8 cellular contexts compared by ENCODE assay signal in genomic region chr2:55771612-55772011, GRCh38.
A peak's percentile ranks its signal among the peaks of the same experiment; 100 is the strongest.
DNase-seq lines count a peak whose midpoint lies in the region; ATAC-seq and TF ChIP-seq lines count a peak whose summit lies in the region.

No MANE protein-coding gene starts in this region.

- no peaks in the 10 kb centered on the region for H3K27me3 ChIP-seq in RWPE2 (ENCODE audit: insufficient read depth, poor library complexity, severe bottlenecking)
- peaks cover 18% of the 10 kb centered on the region for H3K27me3 ChIP-seq in left ventricle myocardium inferior (ENCODE audit: low read depth)
- H3K27me3 ChIP-seq in vagina = no peaks in the 10 kb centered on the region
- H3K27me3 ChIP-seq in CD4-positive, alpha-beta memory T cell (ENCODE audit: insufficient read depth, low read length) = no peaks in the 10 kb centered on the region

- peaks cover 0 to 7% (median 1%) of the 10 kb centered on the region in 8 donors for H3K9me3 Mint-ChIP-seq in CD4-positive, alpha-beta memory T cell

- DNase-seq in AG08395 (ENCODE audit: low spot score) (peak; percentile 45), HEK293T (ENCODE audit: extremely low spot score) (no peak), RWPE2 (ENCODE audit: low spot score) (no peak), left ventricle myocardium inferior (no peak), vagina (ENCODE audit: extremely low spot score in 2 of 2) (no peak), cerebellum (ENCODE audit: low spot score) (no peak), D341Med (ENCODE audit: low spot score) (no peak)
- no peak for DNase-seq in CD4-positive, alpha-beta memory T cell

- peak overlapping the region; percentile 59 for H3K27ac ChIP-seq in RWPE2 (ENCODE audit: poor library complexity, severe bottlenecking)
- no peak overlapping the region for H3K27ac ChIP-seq in left ventricle myocardium inferior (replicated peaks)
- H3K27ac ChIP-seq in vagina = no peak overlapping the region
- H3K27ac ChIP-seq in CD4-positive, alpha-beta memory T cell (ENCODE audit: low read depth, low read length) = no peak overlapping the region

- H3K36me3 Mint-ChIP-seq in CD4-positive, alpha-beta memory T cell = no peaks in the 10 kb centered on the region

- POLR2A ChIA-PET in HEK293T (lab: Yijun Ruan, JAX) = no interaction called here
- POLR2A ChIA-PET in CD4-positive, alpha-beta memory T cell (lab: Charles Lee; ENCODE audit: partially characterized antibody) = no interaction called here

- peak; percentile 94 for TF ChIP-seq CTCF in RWPE2 (IDR thresholded peaks at IDR 0.05; ENCODE audit: poor library complexity, severe bottlenecking)
- TF ChIP-seq CTCF in left ventricle myocardium inferior (IDR thresholded peaks at IDR 0.05; ENCODE audit: borderline replicate concordance) = peak; percentile 69
- TF ChIP-seq CTCF in vagina (IDR thresholded peaks at IDR 0.05) = peak in 2 of 3 experiments; percentile 40 to 63

- H3K9me3 ChIP-seq in RWPE2 (ENCODE audit: severe bottlenecking) (no peaks in the 10 kb centered on the region), left ventricle myocardium inferior (replicated peaks) (no peaks in the 10 kb centered on the region), vagina (no peaks in the 10 kb centered on the region)
- no peaks in the 10 kb centered on the region for H3K9me3 ChIP-seq in CD4-positive, alpha-beta memory T cell (ENCODE audit: control insufficient read depth in 1 of 2, low read length in 2 of 2)

- CTCF ChIA-PET in HEK293T (lab: Yijun Ruan, JAX) = interaction anchor here (0.6 to 2.4 kb wide), 10 partner anchors 52 to 1263 kb away, joined by 3 to 15 read pairs (median 3); no protein-coding TSS in a partner anchor
- CTCF ChIA-PET in CD4-positive, alpha-beta memory T cell (lab: Charles Lee; ENCODE audit: partially characterized antibody) = no interaction called here

- H3K4me3 Mint-ChIP-seq in CD4-positive, alpha-beta memory T cell = no peak overlapping the region

- peaks cover 3 to 4% of the 10 kb centered on the region in 2 donors for H3K27me3 Mint-ChIP-seq in CD4-positive, alpha-beta memory T cell

- H3K4me1 Mint-ChIP-seq in CD4-positive, alpha-beta memory T cell = no peaks in the 10 kb centered on the region

- peaks cover 14% of the 10 kb centered on the region for H3K4me1 ChIP-seq in RWPE2 (ENCODE audit: insufficient read depth, poor library complexity, severe bottlenecking)
- H3K4me1 ChIP-seq in left ventricle myocardium inferior = no peaks in the 10 kb centered on the region
- no peaks in the 10 kb centered on the region for H3K4me1 ChIP-seq in vagina
- H3K4me1 ChIP-seq in CD4-positive, alpha-beta memory T cell (ENCODE audit: insufficient read depth, low read length) = no peaks in the 10 kb centered on the region

- no peaks in the 10 kb centered on the region for H3K36me3 ChIP-seq in RWPE2 (ENCODE audit: low read depth)
- no peaks in the 10 kb centered on the region for H3K36me3 ChIP-seq in left ventricle myocardium inferior
- H3K36me3 ChIP-seq in vagina = no peaks in the 10 kb centered on the region
- H3K36me3 ChIP-seq in CD4-positive, alpha-beta memory T cell (ENCODE audit: insufficient read depth, low read length) = no peaks in the 10 kb centered on the region

- peak; percentile 43; the same call in 1 of the 3 replicates for ATAC-seq in RWPE2 (ENCODE audit: low read depth)

- intact Hi-C loops in left ventricle myocardium inferior (cut with micrococcal nuclease) = no loop called here
- intact Hi-C loops in vagina (cut with DNase I) = no loop called here
- intact Hi-C loops in CD4-positive, alpha-beta memory T cell (cut with micrococcal nuclease) = no loop called here

- TF ChIP-seq POLR2A in vagina (IDR thresholded peaks at IDR 0.05) = no peak

- H3K27ac Mint-ChIP-seq in CD4-positive, alpha-beta memory T cell = no peak overlapping the region

- H3K4me3 ChIP-seq in RWPE2 (ENCODE audit: severe bottlenecking) (no peak overlapping the region), left ventricle myocardium inferior (no peak overlapping the region), vagina (no peak overlapping the region)
- no peak overlapping the region for H3K4me3 ChIP-seq in CD4-positive, alpha-beta memory T cell (ENCODE audit: low read length in 2 of 2)

TF ChIP-seq in HEK293T, 16 proteins besides CTCF, POLR2A, EP300 and RAD21:
- TF ChIP-seq ARNT (IDR thresholded peaks at IDR 0.05) (no peak), ZNF384 (IDR thresholded peaks at IDR 0.05) (peak; percentile 63; the same call in 1 of the 2 replicates)
